ENCODE assay signal across 13 cellular contexts in the genomic region with DNA sequence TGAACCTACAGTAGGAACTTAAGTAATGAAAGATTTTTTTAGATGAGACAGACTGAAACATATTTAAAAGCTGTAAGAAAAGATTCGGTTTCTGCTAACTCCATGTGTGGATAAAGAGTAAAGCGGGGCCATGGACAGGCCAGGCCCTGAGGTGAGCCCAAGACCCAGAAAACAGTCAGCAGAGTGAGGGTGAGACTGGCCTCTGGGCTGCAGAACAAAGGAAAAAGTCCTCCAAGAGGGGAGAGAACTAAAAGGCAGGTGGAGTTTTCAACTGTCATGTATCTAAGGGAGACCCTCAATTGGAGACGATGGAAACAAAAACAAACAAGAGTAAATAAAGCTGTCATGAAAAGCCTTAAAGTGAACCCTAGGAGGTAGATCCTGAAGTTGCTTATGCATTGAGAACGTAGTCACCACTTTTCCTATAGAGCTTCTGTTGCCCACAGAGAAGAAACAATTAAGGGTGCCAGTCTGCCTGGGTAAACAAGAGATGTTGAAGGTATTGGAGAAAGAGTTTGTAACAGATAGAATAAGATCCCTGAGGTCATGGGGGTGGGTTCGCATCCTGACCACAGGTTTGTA.
"Had no signal": no experiment of that assay in that cellular context is flagged by ENCODE, and none has a peak within 500 bp of the region (broad histone marks: within the 10 kb centered on the region; RNA-seq: fewer than 3 reads in every experiment).

No MANE protein-coding gene starts in this region.

- H3K27ac ChIP-seq: esophagus squamous epithelium, foreskin keratinocyte, pancreas had no signal

- H3K9me3 ChIP-seq: esophagus squamous epithelium, pancreas had no signal

- H3K27me3 ChIP-seq: esophagus squamous epithelium, foreskin keratinocyte, pancreas had no signal

- H3K4me3 ChIP-seq: esophagus squamous epithelium, pancreas had no signal

- DNase-seq: activated CD4-positive, alpha-beta T cell treated with anti-CD3 and anti-CD28 coated beads, Interleukin-2, amount 50 U/mL, for 4 hours; activated CD8-positive, alpha-beta memory T cell treated with anti-CD3 and anti-CD28 coated beads, Interleukin-2, amount 10 ng/mL, durations not matched to agents 7 days and 5 days; activated gamma-delta T cell; activated T-cell treated with anti-CD3 and anti-CD28 coated beads, Interleukin-2, amount 50 U/mL, for 4 hours; amygdala; esophagus squamous epithelium; foreskin keratinocyte; head of caudate nucleus; kidney; pancreas; stimulated activated CD4-positive, alpha-beta T cell treated with anti-CD3 and anti-CD28 coated beads, Interleukin-15, amount 100 ng/mL, for 24 hours; stimulated activated CD4-positive, alpha-beta T cell treated with anti-CD3 and anti-CD28 coated beads, Interleukin-4, amount 100 ng/mL, for 24 hours; T-helper 2 cell had no signal

- H3K4me1 ChIP-seq: foreskin keratinocyte, pancreas had no signal

- H3K36me3 ChIP-seq: esophagus squamous epithelium, pancreas had no signal

- ATAC-seq: activated CD8-positive, alpha-beta memory T cell treated with anti-CD3 and anti-CD28 coated beads, Interleukin-2, amount 10 ng/mL, durations not matched to agents 7 days and 5 days; activated T-cell treated with anti-CD3 and anti-CD28 coated beads, Interleukin-2, amount 50 U/mL, for 4 hours; foreskin keratinocyte; pancreas had no signal
